In the genomic region with DNA sequence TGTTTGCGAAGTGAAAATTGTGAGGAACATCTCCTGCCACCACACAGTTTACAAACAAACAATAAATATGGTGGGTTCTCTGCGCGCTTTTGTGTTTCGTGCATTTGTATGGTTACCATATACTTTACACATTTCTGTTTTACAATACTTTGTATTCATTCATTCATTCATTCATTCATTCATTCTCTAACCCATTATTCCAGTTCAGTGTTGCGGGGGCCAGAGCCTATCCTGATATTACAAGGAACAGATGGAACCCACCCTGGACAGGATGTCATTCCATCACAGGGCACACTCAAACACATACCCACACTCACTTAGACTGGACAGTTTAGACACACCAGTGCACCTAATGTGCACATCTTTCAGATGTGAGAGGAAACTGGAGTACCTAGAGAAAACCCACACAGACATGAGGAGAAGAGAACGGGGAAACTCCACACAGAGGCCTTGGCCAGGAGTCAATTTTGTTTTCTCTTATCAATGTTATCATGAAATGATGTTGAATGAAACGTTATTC, we compare ENCODE assay signal across 17 cellular contexts.
"Had no signal": no experiment of that assay in that cellular context is flagged by ENCODE, and none has a peak within 500 bp of the region (broad histone marks: within the 10 kb centered on the region; RNA-seq: fewer than 3 reads in every experiment).

No MANE protein-coding gene starts in this region.

- H3K4me1 Mint-ChIP-seq: memory B cell had no signal

- H3K9me3 ChIP-seq: esophagus squamous epithelium, left lung, prostate gland, thyroid gland, vagina had no signal

- H3K27me3 ChIP-seq: esophagus squamous epithelium, left lung, thyroid gland, vagina had no signal

- H3K27ac Mint-ChIP-seq: activated naive CD8-positive, alpha-beta T cell; activated T-cell treated with anti-CD3 and anti-CD28 coated beads, Interleukin-2, amount 50 U/mL, for 24 hours; memory B cell had no signal

- ATAC-seq: activated CD4-positive, CD25-positive, alpha-beta regulatory T cell treated with anti-CD3 and anti-CD28 coated beads, Interleukin-2, amount 50 U/mL, for 24 hours; left lung; sciatic nerve had no signal

- H3K27ac ChIP-seq: prostate gland had no signal

- H3K36me3 ChIP-seq: esophagus squamous epithelium, left lung, prostate gland, thyroid gland, vagina had no signal

- H3K4me3 ChIP-seq: esophagus squamous epithelium, left lung, prostate gland, thyroid gland, vagina had no signal

- DNase-seq: activated CD4-positive, alpha-beta T cell treated with anti-CD3 and anti-CD28 coated beads, Interleukin-2, amount 50 U/mL, for 4 hours; activated effector memory CD4-positive, alpha-beta T cell treated with anti-CD3 and anti-CD28 coated beads, Interleukin-2, amount 50 U/mL, for 16 hours; activated T-cell treated with anti-CD3 and anti-CD28 coated beads, Interleukin-2, amount 50 U/mL, for 24 hours; anterior cingulate cortex; esophagus squamous epithelium; foreskin melanocyte; head of caudate nucleus; left lung; stimulated activated CD4-positive, alpha-beta T cell treated with anti-CD3 and anti-CD28 coated beads, Interleukin-4, amount 100 ng/mL, for 24 hours; T-helper 2 cell; thyroid gland had no signal

- H3K4me3 Mint-ChIP-seq: activated naive CD8-positive, alpha-beta T cell; activated T-cell treated with anti-CD3 and anti-CD28 coated beads, Interleukin-2, amount 50 U/mL, for 24 hours; memory B cell had no signal

- H3K27me3 Mint-ChIP-seq: activated naive CD8-positive, alpha-beta T cell; activated T-cell treated with anti-CD3 and anti-CD28 coated beads, Interleukin-2, amount 50 U/mL, for 24 hours; memory B cell had no signal
